In the genomic region with DNA sequence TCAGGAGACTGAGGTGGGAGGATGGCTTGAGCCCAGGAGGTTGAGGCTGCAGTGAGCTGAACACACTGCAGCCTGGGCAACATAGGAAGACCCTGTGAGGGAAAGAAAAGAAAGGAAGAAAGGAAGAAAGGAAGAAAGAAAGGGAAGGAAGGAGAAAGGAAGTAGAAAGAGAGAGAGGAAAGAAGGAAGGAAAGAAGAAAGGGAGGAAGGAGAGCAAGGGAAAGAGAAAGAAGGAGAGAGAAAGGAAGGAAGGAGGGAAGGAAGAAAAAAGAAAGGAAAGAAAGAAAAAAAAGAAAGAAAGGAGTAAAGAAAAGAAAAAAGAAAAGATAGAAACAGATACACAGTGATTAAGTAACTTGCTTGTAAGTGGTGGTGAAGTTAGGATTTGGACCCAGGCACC, we compare ENCODE assay signal across 23 cellular contexts. TPM values are rescaled to one million over a fixed set of nuclear protein-coding genes. Genes with fewer than 3 reads are reported as not detected.
DNase-seq lines count a peak whose midpoint lies in the region; ATAC-seq and TF ChIP-seq lines count a peak whose summit lies in the region.
"Had no signal": no experiment of that assay in that cellular context is flagged by ENCODE, and none has a peak within 500 bp of the region (broad histone marks: within the 10 kb centered on the region; RNA-seq: fewer than 3 reads in every experiment).

No MANE protein-coding gene starts in this region.

- H3K4me1 Mint-ChIP-seq in activated CD8-positive, alpha-beta T cell treated with anti-CD3 and anti-CD28 coated beads, Interleukin-2, amount 10 ng/mL, durations not matched to agents 7 days and 5 days (ENCODE audit: low read depth): peaks cover 41% of the 10 kb centered on the region
- peaks cover 7% of the 10 kb centered on the region for H3K4me1 Mint-ChIP-seq in activated CD8-positive, alpha-beta T cell treated with anti-CD3 and anti-CD28 coated beads for 36 hours (ENCODE audit: low read depth)
- H3K4me1 Mint-ChIP-seq: memory B cell; stimulated activated naive B cell treated with anti-CD40 and anti-IgM and Interleukin-4, amounts not matched to agents 10 μg/mL and 1 μg/mL and 100 μg/mL, for 72 hours had no signal

- POLR2A ChIA-PET in activated CD8-positive, alpha-beta T cell treated with anti-CD3 and anti-CD28 coated beads, Interleukin-2, amount 10 ng/mL, durations not matched to agents 7 days and 5 days (lab: Charles Lee): interaction anchor here (0.5 to 1.0 kb wide), 2 partner anchors 16 to 170 kb away, joined by 3 read pairs; no protein-coding TSS in a partner anchor
- POLR2A ChIA-PET in activated CD8-positive, alpha-beta T cell treated with anti-CD3 and anti-CD28 coated beads for 36 hours (lab: Charles Lee): no interaction called here

- no peaks in the 10 kb centered on the region for H3K9me3 ChIP-seq in colonic mucosa
- H3K9me3 ChIP-seq in mucosa of rectum (ENCODE audit: control insufficient read depth in 2 of 2, low read length in 2 of 2): no peaks in the 10 kb centered on the region
- peaks cover 0 to 5% of the 10 kb centered on the region in 2 donors for H3K9me3 ChIP-seq in transverse colon
- peaks cover 0 to 12% (median 0%) of the 10 kb centered on the region in 4 donors for H3K9me3 ChIP-seq in tibial nerve
- H3K9me3 ChIP-seq: esophagus muscularis mucosa had no signal

- no peaks in the 10 kb centered on the region for H3K27me3 Mint-ChIP-seq in activated CD8-positive, alpha-beta T cell treated with anti-CD3 and anti-CD28 coated beads, Interleukin-2, amount 10 ng/mL, durations not matched to agents 7 days and 5 days (ENCODE audit: low read depth)
- H3K27me3 Mint-ChIP-seq in activated CD8-positive, alpha-beta T cell treated with anti-CD3 and anti-CD28 coated beads for 36 hours: no peaks in the 10 kb centered on the region
- H3K27me3 Mint-ChIP-seq: activated naive CD8-positive, alpha-beta T cell treated with anti-CD3 and anti-CD28 coated beads for 36 hours; natural killer cell treated with Interleukin-12 subunit alpha and Interleukin-12 subunit beta and Interleukin-15 and Interleukin-18, amount 100 ng/mL, for 72 hours; type B pancreatic cell had no signal

- H3K4me3 ChIP-seq in colonic mucosa (no peak overlapping the region), mucosa of rectum (ENCODE audit: low read length in 2 of 2) (no peak overlapping the region), transverse colon (no peak overlapping the region), tibial nerve (no peak overlapping the region)
- H3K4me3 ChIP-seq: esophagus muscularis mucosa had no signal

- DNase-seq in activated CD8-positive, alpha-beta T cell treated with anti-CD3 and anti-CD28 coated beads, Interleukin-2, amount 10 ng/mL, durations not matched to agents 7 days and 5 days: no peak
- DNase-seq in activated CD8-positive, alpha-beta T cell treated with anti-CD3 and anti-CD28 coated beads for 36 hours: no peak
- DNase-seq in colonic mucosa (no peak), transverse colon (no peak), tibial nerve (ENCODE audit: low spot score in 2 of 2) (no peak), foreskin melanocyte (no peak)
- DNase-seq: activated CD4-positive, alpha-beta T cell treated with anti-CD3 and anti-CD28 coated beads, Interleukin-2, amount 50 U/mL, for 1 hour; activated CD8-positive, alpha-beta memory T cell treated with anti-CD3 and anti-CD28 coated beads, Interleukin-2, amount 50 U/mL, for 4 hours; activated naive CD8-positive, alpha-beta T cell treated with anti-CD3 and anti-CD28 coated beads for 36 hours; effector CD8-positive, alpha-beta T cell; NCI-H1105; NCI-H510A; NK-92 treated with Interleukin-12 subunit alpha and Interleukin-12 subunit beta, amount 100 ng/mL, for 24 hours; posterior cingulate gyrus; stimulated activated CD4-positive, alpha-beta T cell treated with anti-CD3 and anti-CD28 coated beads, Interleukin-1b, Interleukin-23, amount 100 ng/mL, for 48 hours; stimulated activated naive B cell treated with anti-CD40 and anti-IgM and Interleukin-4, amounts not matched to agents 10 μg/mL and 1 μg/mL and 100 μg/mL, for 72 hours had no signal

- TF ChIP-seq CTCF in activated CD8-positive, alpha-beta T cell treated with anti-CD3 and anti-CD28 coated beads for 36 hours (IDR thresholded peaks at IDR 0.05): no peak
- TF ChIP-seq CTCF in colonic mucosa (IDR thresholded peaks at IDR 0.05) (no peak), transverse colon (IDR thresholded peaks at IDR 0.05) (no peak), tibial nerve (IDR thresholded peaks at IDR 0.05) (no peak)

- peaks cover 33% of the 10 kb centered on the region for H3K36me3 Mint-ChIP-seq in activated CD8-positive, alpha-beta T cell treated with anti-CD3 and anti-CD28 coated beads, Interleukin-2, amount 10 ng/mL, durations not matched to agents 7 days and 5 days (ENCODE audit: low read depth)
- H3K36me3 Mint-ChIP-seq in activated CD8-positive, alpha-beta T cell treated with anti-CD3 and anti-CD28 coated beads for 36 hours (ENCODE audit: low read depth): peaks cover 2% of the 10 kb centered on the region
- H3K36me3 Mint-ChIP-seq: stimulated activated naive B cell treated with anti-CD40 and anti-IgM and Interleukin-4, amounts not matched to agents 10 μg/mL and 1 μg/mL and 100 μg/mL, for 72 hours; type B pancreatic cell had no signal

- no peak for ATAC-seq in activated CD8-positive, alpha-beta T cell treated with anti-CD3 and anti-CD28 coated beads, Interleukin-2, amount 10 ng/mL, durations not matched to agents 7 days and 5 days
- ATAC-seq in activated CD8-positive, alpha-beta T cell treated with anti-CD3 and anti-CD28 coated beads for 36 hours: no peak
- ATAC-seq in GM18505 (IDR thresholded peaks at IDR 0.05; ENCODE audit: unreplicated experiment): no peak
- ATAC-seq: natural killer cell treated with Interleukin-12 subunit alpha and Interleukin-12 subunit beta and Interleukin-15 and Interleukin-18, amount 100 ng/mL, for 72 hours; stimulated activated naive B cell treated with anti-CD40 and anti-IgM and Interleukin-4, amounts not matched to agents 10 μg/mL and 1 μg/mL and 100 μg/mL, for 72 hours had no signal

- CTCF ChIA-PET in activated CD8-positive, alpha-beta T cell treated with anti-CD3 and anti-CD28 coated beads, Interleukin-2, amount 10 ng/mL, durations not matched to agents 7 days and 5 days (lab: Charles Lee): no interaction called here
- CTCF ChIA-PET in activated CD8-positive, alpha-beta T cell treated with anti-CD3 and anti-CD28 coated beads for 36 hours (lab: Charles Lee): no interaction called here

- TF ChIP-seq EP300 in transverse colon (IDR thresholded peaks at IDR 0.05; ENCODE audit: low read depth) (no peak), tibial nerve (IDR thresholded peaks at IDR 0.05) (no peak)

- H3K27me3 ChIP-seq in colonic mucosa (no peaks in the 10 kb centered on the region), mucosa of rectum (ENCODE audit: control insufficient read depth in 2 of 2, insufficient read depth in 2 of 2, low read length in 2 of 2) (no peaks in the 10 kb centered on the region), transverse colon (no peaks in the 10 kb centered on the region), tibial nerve (no peaks in the 10 kb centered on the region)
- H3K27me3 ChIP-seq: esophagus muscularis mucosa had no signal

- H3K9ac ChIP-seq in colonic mucosa (ENCODE audit: low read depth in 2 of 2, low read length in 2 of 2): no peak overlapping the region
- no peak overlapping the region for H3K9ac ChIP-seq in mucosa of rectum (ENCODE audit: low read depth in 1 of 2, low read length in 2 of 2)

- in situ Hi-C loops in transverse colon (cut with MboI; ENCODE audit: low pct_ligation_motif_present in 1 of 4, low pct_unique_long_range_greater_than_20kb in 1 of 4, low sequenced_read_pairs in 3 of 4): no loop called here

- peak overlapping the region; percentile 9 for H3K27ac Mint-ChIP-seq in activated CD8-positive, alpha-beta T cell treated with anti-CD3 and anti-CD28 coated beads, Interleukin-2, amount 10 ng/mL, durations not matched to agents 7 days and 5 days
- H3K27ac Mint-ChIP-seq in activated CD8-positive, alpha-beta T cell treated with anti-CD3 and anti-CD28 coated beads for 36 hours: no peak overlapping the region
- H3K27ac Mint-ChIP-seq: activated naive CD8-positive, alpha-beta T cell treated with anti-CD3 and anti-CD28 coated beads for 36 hours; memory B cell; stimulated activated naive B cell treated with anti-CD40 and anti-IgM and Interleukin-4, amounts not matched to agents 10 μg/mL and 1 μg/mL and 100 μg/mL, for 72 hours had no signal

- TF ChIP-seq POLR2A in transverse colon (IDR thresholded peaks at IDR 0.05): no peak
- TF ChIP-seq POLR2A in GM18505 (IDR thresholded peaks at IDR 0.05; ENCODE audit: borderline replicate concordance, extremely low read depth, insufficient read depth, insufficient read length): no peak
- no peak for TF ChIP-seq POLR2A in tibial nerve (IDR thresholded peaks at IDR 0.05)

- no peaks in the 10 kb centered on the region for H3K36me3 ChIP-seq in colonic mucosa
- H3K36me3 ChIP-seq in mucosa of rectum (ENCODE audit: control insufficient read depth in 2 of 2, insufficient read depth in 2 of 2, low read length in 2 of 2): no peaks in the 10 kb centered on the region
- H3K36me3 ChIP-seq in transverse colon: no peaks in the 10 kb centered on the region
- H3K36me3 ChIP-seq in tibial nerve: no peaks in the 10 kb centered on the region
- H3K36me3 ChIP-seq: esophagus muscularis mucosa had no signal

- H3K4me1 ChIP-seq in colonic mucosa: peaks cover 7% of the 10 kb centered on the region
- H3K4me1 ChIP-seq in mucosa of rectum (ENCODE audit: control insufficient read depth in 2 of 2, insufficient read depth in 2 of 2, low read length in 2 of 2): peaks cover 6 to 40% of the 10 kb centered on the region in 2 donors
- H3K4me1 ChIP-seq in transverse colon: peaks cover 0 to 32% (median 13%) of the 10 kb centered on the region in 4 donors
- no peaks in the 10 kb centered on the region for H3K4me1 ChIP-seq in tibial nerve
- H3K4me1 ChIP-seq: esophagus muscularis mucosa had no signal

- H3K27ac ChIP-seq in colonic mucosa: peak overlapping the region; percentile 52
- H3K27ac ChIP-seq in mucosa of rectum (ENCODE audit: low read depth in 2 of 2, low read length in 2 of 2): peak overlapping the region; percentile 64 to 71
- H3K27ac ChIP-seq in transverse colon: peak overlapping the region; percentile 38 to 78 (median 66)
- H3K27ac ChIP-seq in tibial nerve: no peak overlapping the region
- H3K27ac ChIP-seq: C4-2B, esophagus muscularis mucosa had no signal

- intact Hi-C loops in activated CD8-positive, alpha-beta T cell treated with anti-CD3 and anti-CD28 coated beads for 36 hours (cut with micrococcal nuclease): no loop called here
- intact Hi-C loops in colonic mucosa (cut with DNase I): no loop called here
- intact Hi-C loops in transverse colon (cut with DNase I; ENCODE audit: low total_unique reads): no loop called here

- peaks cover 20% of the 10 kb centered on the region for H3K9me3 Mint-ChIP-seq in activated CD8-positive, alpha-beta T cell treated with anti-CD3 and anti-CD28 coated beads, Interleukin-2, amount 10 ng/mL, durations not matched to agents 7 days and 5 days (ENCODE audit: insufficient read depth)
- peaks cover 11% of the 10 kb centered on the region for H3K9me3 Mint-ChIP-seq in activated CD8-positive, alpha-beta T cell treated with anti-CD3 and anti-CD28 coated beads for 36 hours
- H3K9me3 Mint-ChIP-seq: natural killer cell treated with Interleukin-12 subunit alpha and Interleukin-12 subunit beta and Interleukin-15 and Interleukin-18, amount 100 ng/mL, for 72 hours had no signal

- no peak overlapping the region for H3K4me3 Mint-ChIP-seq in activated CD8-positive, alpha-beta T cell treated with anti-CD3 and anti-CD28 coated beads, Interleukin-2, amount 10 ng/mL, durations not matched to agents 7 days and 5 days
- H3K4me3 Mint-ChIP-seq in activated CD8-positive, alpha-beta T cell treated with anti-CD3 and anti-CD28 coated beads for 36 hours: no peak overlapping the region
- H3K4me3 Mint-ChIP-seq: activated naive CD8-positive, alpha-beta T cell treated with anti-CD3 and anti-CD28 coated beads for 36 hours; memory B cell; natural killer cell treated with Interleukin-12 subunit alpha and Interleukin-12 subunit beta and Interleukin-15 and Interleukin-18, amount 100 ng/mL, for 72 hours; stimulated activated naive B cell treated with anti-CD40 and anti-IgM and Interleukin-4, amounts not matched to agents 10 μg/mL and 1 μg/mL and 100 μg/mL, for 72 hours; type B pancreatic cell had no signal

RNA-seq across cellular contexts. Expression of gene C12orf75, which starts 13.6 kb away (rescaled TPM):
- 100 to 1,000 TPM; 301 to 311 TPM for total RNA-seq in activated CD8-positive, alpha-beta T cell treated with anti-CD3 and anti-CD28 coated beads, Interleukin-2, amount 10 ng/mL, durations not matched to agents 7 days and 5 days
- total RNA-seq in activated CD8-positive, alpha-beta T cell treated with anti-CD3 and anti-CD28 coated beads for 36 hours: 10 to 100 TPM; 62.0 to 66.9 TPM
- 100 to 1,000 TPM in 1 of 2 donors, 10 to 100 TPM in 1; 77.9 to 109 TPM for total RNA-seq in colonic mucosa
- total RNA-seq in transverse colon: 100 to 1,000 TPM in 1 of 4 donors, 10 to 100 TPM in 3; 14.1 to 120 (median 70.6) TPM
- total RNA-seq in tibial nerve: 10 to 100 TPM; 12.6 to 29.7 (median 18.9) TPM

Comparison
In these comparisons a context has a peak if more than half of its experiments do, and no peak if none do; other contexts are left out.
1. H3K27ac ChIP-seq: peak in colonic mucosa (single experiment), mucosa of rectum (2 of 2) and transverse colon (4 of 4); none in tibial nerve (0 of 4).